ENCODE assay signal across 15 cellular contexts in genomic region chr6:1892716-1893115, GRCh38.
DNase-seq lines count a peak whose midpoint lies in the region; ATAC-seq and TF ChIP-seq lines count a peak whose summit lies in the region.
"Had no signal": no experiment of that assay in that cellular context is flagged by ENCODE, and none has a peak within 500 bp of the region (broad histone marks: within the 10 kb centered on the region; RNA-seq: fewer than 3 reads in every experiment).

No MANE protein-coding gene starts in this region.

- no peaks in the 10 kb centered on the region for H3K9me3 Mint-ChIP-seq in progenitor cell of endocrine pancreas (ENCODE audit: low read depth)

- H3K27ac Mint-ChIP-seq in progenitor cell of endocrine pancreas = peak overlapping the region; percentile 49
- H3K27ac Mint-ChIP-seq: B cell; CD4-positive, alpha-beta memory T cell had no signal

- intact Hi-C loops in left ventricle myocardium superior (cut with micrococcal nuclease) (no loop called here), Right ventricle myocardium superior (cut with DNase I) (no loop called here), ascending aorta (cut with DNase I) (loop anchor here (5.0 kb wide), 1 partner anchor 740 kb away; no protein-coding TSS in a partner anchor), aorta (cut with DNase I) (loop anchor here in 1 of 2 donors (5.0 to 10.0 kb wide), 2 partner anchors 210 to 742 kb away; no protein-coding TSS in a partner anchor)

- DNase-seq in left ventricle myocardium superior (no peak), Right ventricle myocardium superior (no peak), ascending aorta (ENCODE audit: low spot score in 2 of 2) (no peak), progenitor cell of endocrine pancreas (ENCODE audit: low spot score, unreplicated experiment) (no peak), aorta (no peak)
- DNase-seq: CD4-positive, alpha-beta memory T cell; COR-L47; DMS153; DMS79 treated with DMSO at 0.1 percent for 48 hours; EL; GM23248 had no signal

- H3K9me3 ChIP-seq in ascending aorta (no peaks in the 10 kb centered on the region), aorta (ENCODE audit: control insufficient read depth, low read length) (no peaks in the 10 kb centered on the region)

- H3K27me3 ChIP-seq in ascending aorta (no peaks in the 10 kb centered on the region), aorta (ENCODE audit: control insufficient read depth in 1 of 2, insufficient read depth in 2 of 2, low read length in 1 of 2) (no peaks in the 10 kb centered on the region)

- H3K4me1 ChIP-seq in ascending aorta (peaks cover 0 to 23% of the 10 kb centered on the region in 2 donors), aorta (ENCODE audit: control insufficient read depth in 1 of 2, insufficient read depth in 2 of 2, low read length in 2 of 2) (peaks cover 0 to 9% of the 10 kb centered on the region in 2 donors)

- H3K27me3 Mint-ChIP-seq in progenitor cell of endocrine pancreas = peaks cover 11% of the 10 kb centered on the region
- H3K27me3 Mint-ChIP-seq: B cell; CD4-positive, alpha-beta memory T cell had no signal

- ATAC-seq in left ventricle myocardium superior = peak; percentile 27
- ATAC-seq in Right ventricle myocardium superior (ENCODE audit: poor library complexity) = no peak
- no peak for ATAC-seq in aorta (ENCODE audit: low FRiP score)
- ATAC-seq in HG03342 (IDR thresholded peaks at IDR 0.05; ENCODE audit: unreplicated experiment) = no peak
- ATAC-seq in HG02938 (IDR thresholded peaks at IDR 0.05; ENCODE audit: unreplicated experiment) = no peak

- H3K4me3 Mint-ChIP-seq in progenitor cell of endocrine pancreas (ENCODE audit: low read depth) = no peak overlapping the region
- H3K4me3 Mint-ChIP-seq: B cell; CD4-positive, alpha-beta memory T cell had no signal

- H3K36me3 Mint-ChIP-seq in progenitor cell of endocrine pancreas (ENCODE audit: insufficient read depth) = no peaks in the 10 kb centered on the region

- H3K36me3 ChIP-seq in ascending aorta (no peaks in the 10 kb centered on the region), aorta (ENCODE audit: control insufficient read depth in 1 of 2, insufficient read depth in 2 of 2, low read length in 1 of 2) (no peaks in the 10 kb centered on the region)

- TF ChIP-seq CTCF in ascending aorta (IDR thresholded peaks at IDR 0.05) = no peak
- no peak for TF ChIP-seq CTCF in progenitor cell of endocrine pancreas (IDR thresholded peaks at IDR 0.05; ENCODE audit: unreplicated experiment)

- 38 to 40% methylated on average over 6 of the region's 6 CpGs for WGBS in aorta, 2 donors

- H3K4me1 Mint-ChIP-seq in progenitor cell of endocrine pancreas (ENCODE audit: low read depth) = peaks cover 9% of the 10 kb centered on the region
- H3K4me1 Mint-ChIP-seq: B cell had no signal

- peak overlapping the region; percentile 83 to 95 for H3K27ac ChIP-seq in ascending aorta
- peak overlapping the region; percentile 31 to 77 for H3K27ac ChIP-seq in aorta (ENCODE audit: low read depth in 1 of 2, low read length in 2 of 2)
- H3K27ac ChIP-seq: C4-2B, GM23248 had no signal

- H3K4me3 ChIP-seq in ascending aorta (no peak overlapping the region), aorta (ENCODE audit: low read length in 2 of 2) (no peak overlapping the region)
- H3K4me3 ChIP-seq: GM23248 had no signal
